Comparison of ENCODE assay signal across 1 cellular context in genomic region chr17:69326302-69327059, GRCh38.
A peak's percentile ranks its signal among the peaks of the same experiment; 100 is the strongest.
TF ChIP-seq lines count a peak whose summit lies in the region.

No MANE protein-coding gene starts in this region.

TF ChIP-seq in HEK293, 187 proteins besides CTCF, POLR2A, EP300 and RAD21 (continued from another document and continues in another):
- no peak for TF ChIP-seq ZBTB49 (tag by site-specific recombination; IDR thresholded peaks at IDR 0.05; ENCODE audit: low read depth)
- TF ChIP-seq TRIM28 (IDR thresholded peaks at IDR 0.05; ENCODE audit: borderline replicate concordance, low read length): no peak
- no peak for TF ChIP-seq ZNF558 (tag by site-specific recombination; IDR thresholded peaks at IDR 0.05)
- TF ChIP-seq ZNF580 (tag by site-specific recombination; IDR thresholded peaks at IDR 0.05): no peak
- TF ChIP-seq OSR2 (tag by site-specific recombination; IDR thresholded peaks at IDR 0.05): no peak
- TF ChIP-seq ZBTB21 (tag by site-specific recombination; IDR thresholded peaks at IDR 0.05): no peak
- no peak for TF ChIP-seq KLF9 (tag by site-specific recombination; IDR thresholded peaks at IDR 0.05; ENCODE audit: low read depth)
- no peak; the same call in 1 of the 2 replicates for TF ChIP-seq KLF8 (tag by site-specific recombination; IDR thresholded peaks at IDR 0.05)
- TF ChIP-seq ZNF391 (tag by site-specific recombination; IDR thresholded peaks at IDR 0.05; ENCODE audit: borderline replicate concordance, low read depth): peak; percentile 78; the same call in 1 of the 2 replicates
- TF ChIP-seq ZNF350 (tag by site-specific recombination; IDR thresholded peaks at IDR 0.05): no peak
- TF ChIP-seq ZNF596 (tag by site-specific recombination; IDR thresholded peaks at IDR 0.05): no peak
- TF ChIP-seq ZNF174 (tag by site-specific recombination; IDR thresholded peaks at IDR 0.05): no peak
- TF ChIP-seq SCRT2 (tag by site-specific recombination; IDR thresholded peaks at IDR 0.05): no peak
- TF ChIP-seq ZFP37 (tag by site-specific recombination; IDR thresholded peaks at IDR 0.05): no peak
- TF ChIP-seq INSM2 (tag by site-specific recombination; IDR thresholded peaks at IDR 0.05): no peak
- peak; percentile 85 for TF ChIP-seq ZNF777 (tag by site-specific recombination; IDR thresholded peaks at IDR 0.05; ENCODE audit: borderline replicate concordance)
- no peak for TF ChIP-seq SCRT1 (tag by site-specific recombination; IDR thresholded peaks at IDR 0.05; ENCODE audit: borderline replicate concordance)
- TF ChIP-seq ZNF704 (tag by site-specific recombination; IDR thresholded peaks at IDR 0.05): no peak
- TF ChIP-seq ZNF394 (tag by site-specific recombination; IDR thresholded peaks at IDR 0.05; ENCODE audit: borderline replicate concordance): no peak; the same call in 1 of the 2 replicates
- TF ChIP-seq ZNF146 (tag by site-specific recombination; IDR thresholded peaks at IDR 0.05): peak; percentile 11; the same call in 1 of the 2 replicates
- no peak for TF ChIP-seq ZNF776 (tag by site-specific recombination; IDR thresholded peaks at IDR 0.05; ENCODE audit: borderline replicate concordance)
- TF ChIP-seq ZSCAN5A (tag by site-specific recombination; IDR thresholded peaks at IDR 0.05): 0 out of 2 replicates have a peak, but pooled peaks have one; percentile 65
- TF ChIP-seq ZNF513 (tag by site-specific recombination; IDR thresholded peaks at IDR 0.05): no peak
- TF ChIP-seq OVOL3 (tag by site-specific recombination; IDR thresholded peaks at IDR 0.05): no peak
- no peak for TF ChIP-seq ZNF248 (tag by site-specific recombination; IDR thresholded peaks at IDR 0.05)
- TF ChIP-seq SP3 (tag by site-specific recombination; IDR thresholded peaks at IDR 0.05): no peak
- TF ChIP-seq ZNF221 (tag by site-specific recombination; IDR thresholded peaks at IDR 0.05; ENCODE audit: borderline replicate concordance): no peak
- no peak for TF ChIP-seq ZNF26 (tag by site-specific recombination; IDR thresholded peaks at IDR 0.05)
- no peak for TF ChIP-seq GLI2 (tag by site-specific recombination; IDR thresholded peaks at IDR 0.05; ENCODE audit: borderline replicate concordance, low read depth)
- no peak for TF ChIP-seq ZNF292 (tag by site-specific recombination; IDR thresholded peaks at IDR 0.05; ENCODE audit: borderline replicate concordance, low read depth)
- no peak for TF ChIP-seq ZNF239 (tag by site-specific recombination; IDR thresholded peaks at IDR 0.05)
- no peak for TF ChIP-seq ZNF768 (tag by site-specific recombination; IDR thresholded peaks at IDR 0.05)
- TF ChIP-seq AEBP2 (tag by site-specific recombination; IDR thresholded peaks at IDR 0.05; ENCODE audit: borderline replicate concordance): no peak
- no peak for TF ChIP-seq ZSCAN23 (tag by site-specific recombination; IDR thresholded peaks at IDR 0.05)
- TF ChIP-seq ZNF24 (tag by site-specific recombination; IDR thresholded peaks at IDR 0.05): no peak
- peak; percentile 72; the same call in 1 of the 2 replicates for TF ChIP-seq ZBTB20 (tag by site-specific recombination; IDR thresholded peaks at IDR 0.05)
- no peak for TF ChIP-seq ZNF157 (tag by site-specific recombination; IDR thresholded peaks at IDR 0.05)
- no peak for TF ChIP-seq ZNF416 (tag by site-specific recombination; IDR thresholded peaks at IDR 0.05)
- TF ChIP-seq ZNF362 (tag by site-specific recombination; IDR thresholded peaks at IDR 0.05): no peak
- TF ChIP-seq ZNF202 (tag by site-specific recombination; IDR thresholded peaks at IDR 0.05; ENCODE audit: borderline replicate concordance): no peak
- TF ChIP-seq YY1 (tag by site-specific recombination; IDR thresholded peaks at IDR 0.05): no peak; the same call in 1 of the 2 replicates
- TF ChIP-seq PBX3 (CRISPR knock-in tag; IDR thresholded peaks at IDR 0.05): no peak
- TF ChIP-seq ZNF175 (tag by site-specific recombination; IDR thresholded peaks at IDR 0.05): no peak
